Comparison of ENCODE assay signal across 8 cellular contexts in the genomic region with DNA sequence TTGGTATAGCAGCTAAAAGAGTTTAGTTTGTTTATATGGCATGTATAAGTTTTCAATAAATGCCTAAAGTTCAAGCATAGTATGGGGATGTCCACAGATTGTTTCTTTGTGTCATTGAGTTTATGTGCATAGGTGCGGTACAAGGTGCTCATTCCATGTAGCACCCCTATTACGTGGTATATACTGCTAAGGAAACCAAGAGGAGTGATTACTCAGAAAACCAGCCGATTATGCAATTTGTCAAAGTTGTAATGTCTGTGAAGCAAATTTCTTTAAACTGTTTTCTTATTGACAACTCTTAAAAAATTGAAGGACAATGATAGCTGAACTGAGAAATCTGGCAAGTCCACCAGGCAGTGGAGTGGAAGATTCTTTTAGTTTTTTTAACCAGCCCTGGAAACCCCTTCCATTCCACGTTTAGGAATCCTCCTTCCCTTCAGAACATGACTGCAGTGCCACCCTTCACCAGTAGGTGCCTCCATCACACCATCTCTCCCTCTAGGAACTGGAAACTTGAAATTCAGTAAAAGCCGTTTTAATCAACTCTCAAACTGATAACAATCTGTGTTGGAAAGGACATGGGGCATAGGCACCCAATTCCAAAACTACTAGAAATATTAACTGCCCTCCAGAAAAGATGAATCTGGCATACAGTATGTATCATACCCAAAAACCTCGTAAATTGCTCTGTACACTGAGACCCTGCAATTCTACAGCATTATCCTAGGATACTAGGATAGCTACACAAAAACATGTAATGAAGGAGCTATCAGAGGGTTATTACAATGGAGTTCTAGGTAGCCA. TPM values are rescaled to one million over a fixed set of nuclear protein-coding genes. Genes with fewer than 3 reads are reported as not detected.
DNase-seq lines count a peak whose midpoint lies in the region; ATAC-seq and TF ChIP-seq lines count a peak whose summit lies in the region.

No MANE protein-coding gene starts in this region.

- H3K36me3 ChIP-seq in BE2C: no peaks in the 10 kb centered on the region; the same call in 1 of the 2 replicates
- peaks cover 10% of the 10 kb centered on the region for H3K36me3 ChIP-seq in HAP-1 (replicated peaks)
- H3K36me3 ChIP-seq in OCI-LY1 (ENCODE audit: insufficient read depth, low read length): peaks cover 19% of the 10 kb centered on the region; the same call in 1 of the 2 replicates

- POLR2A ChIA-PET in naive thymus-derived CD8-positive, alpha-beta T cell (lab: Charles Lee): no interaction called here

- H3K36me3 Mint-ChIP-seq in naive thymus-derived CD8-positive, alpha-beta T cell: peaks cover 0 to 3% (median 0%) of the 10 kb centered on the region in 3 donors
- H3K36me3 Mint-ChIP-seq in stimulated activated naive B cell treated with anti-CD40 and anti-IgM and Interleukin-4, amounts not matched to agents 10 μg/mL and 1 μg/mL and 100 μg/mL, for 72 hours: peaks cover 0 to 2% of the 10 kb centered on the region in 2 donors

- H3K27me3 ChIP-seq in BE2C (no peaks in the 10 kb centered on the region), HAP-1 (ENCODE audit: low read depth) (no peaks in the 10 kb centered on the region), OCI-LY1 (ENCODE audit: insufficient read depth, low read length) (no peaks in the 10 kb centered on the region)

- no peak overlapping the region for H3K9ac ChIP-seq in OCI-LY1 (ENCODE audit: low read length)

- H3K4me3 Mint-ChIP-seq in naive thymus-derived CD8-positive, alpha-beta T cell: no peak overlapping the region
- no peak overlapping the region for H3K4me3 Mint-ChIP-seq in stimulated activated naive B cell treated with anti-CD40 and anti-IgM and Interleukin-4, amounts not matched to agents 10 μg/mL and 1 μg/mL and 100 μg/mL, for 72 hours

- H3K27ac ChIP-seq in OCI-LY1 (ENCODE audit: low read depth, low read length, poor library complexity, severe bottlenecking): no peak overlapping the region

- peaks cover 6 to 11% (median 9%) of the 10 kb centered on the region in 4 donors for H3K4me1 Mint-ChIP-seq in naive thymus-derived CD8-positive, alpha-beta T cell
- peaks cover 0 to 6% of the 10 kb centered on the region in 2 donors for H3K4me1 Mint-ChIP-seq in stimulated activated naive B cell treated with anti-CD40 and anti-IgM and Interleukin-4, amounts not matched to agents 10 μg/mL and 1 μg/mL and 100 μg/mL, for 72 hours

- H3K4me3 ChIP-seq in BE2C (ENCODE audit: low read depth, low read length) (no peak overlapping the region), HAP-1 (no peak overlapping the region), OCI-LY1 (ENCODE audit: low read depth, low read length, poor library complexity, severe bottlenecking) (no peak overlapping the region)

- no peaks in the 10 kb centered on the region for H3K9me3 Mint-ChIP-seq in naive thymus-derived CD8-positive, alpha-beta T cell
- H3K9me3 Mint-ChIP-seq in stimulated activated naive B cell treated with anti-CD40 and anti-IgM and Interleukin-4, amounts not matched to agents 10 μg/mL and 1 μg/mL and 100 μg/mL, for 72 hours: no peaks in the 10 kb centered on the region

- H3K27ac Mint-ChIP-seq in naive thymus-derived CD8-positive, alpha-beta T cell: no peak overlapping the region
- no peak overlapping the region for H3K27ac Mint-ChIP-seq in stimulated activated naive B cell treated with anti-CD40 and anti-IgM and Interleukin-4, amounts not matched to agents 10 μg/mL and 1 μg/mL and 100 μg/mL, for 72 hours

- H3K4me1 ChIP-seq in BE2C: no peaks in the 10 kb centered on the region; the same call in 1 of the 2 replicates
- no peaks in the 10 kb centered on the region for H3K4me1 ChIP-seq in HAP-1
- no peaks in the 10 kb centered on the region for H3K4me1 ChIP-seq in OCI-LY1 (ENCODE audit: insufficient read depth, low read length, severe bottlenecking)

- no peaks in the 10 kb centered on the region for H3K79me2 ChIP-seq in OCI-LY1 (ENCODE audit: insufficient read depth, low read length)

- in situ Hi-C loops in HAP-1 (cut with MboI; ENCODE audit: low sequenced_read_pairs): loop anchor here (5.0 kb wide), 1 partner anchor 233 kb away; no protein-coding TSS in a partner anchor

- H3K4me2 ChIP-seq in OCI-LY1 (ENCODE audit: low read length): no peak overlapping the region

- H3K27me3 Mint-ChIP-seq in naive thymus-derived CD8-positive, alpha-beta T cell: no peaks in the 10 kb centered on the region
- H3K27me3 Mint-ChIP-seq in stimulated activated naive B cell treated with anti-CD40 and anti-IgM and Interleukin-4, amounts not matched to agents 10 μg/mL and 1 μg/mL and 100 μg/mL, for 72 hours: no peaks in the 10 kb centered on the region

- no peaks in the 10 kb centered on the region for H4K20me1 ChIP-seq in OCI-LY1 (ENCODE audit: insufficient read depth, low read length)

- DNase-seq in BE2C (peak; percentile 66), HAP-1 (ENCODE audit: low spot score in 2 of 2) (peak; percentile 55 to 81), erythroblast (lab: John Stamatoyannopoulos, UW) (peak; percentile 63 to 83)
- peak; percentile 82 for DNase-seq in activated CD8-positive, alpha-beta memory T cell treated with anti-CD3 and anti-CD28 coated beads, Interleukin-2, amount 50 U/mL, for 48 hours
- DNase-seq in naive thymus-derived CD8-positive, alpha-beta T cell: peak; percentile 30 to 67 (median 59)
- peak; percentile 36 for DNase-seq in stimulated activated naive B cell treated with anti-CD40 and anti-IgM and Interleukin-4, amounts not matched to agents 10 μg/mL and 1 μg/mL and 100 μg/mL, for 72 hours

- TF ChIP-seq CTCF in BE2C (IDR thresholded peaks at IDR 0.05; ENCODE audit: low read depth, low read length): peak; percentile 100
- peak; percentile 98 for TF ChIP-seq CTCF in OCI-LY1 (IDR thresholded peaks at IDR 0.05; ENCODE audit: low read length)

- no peaks in the 10 kb centered on the region for H3K9me3 ChIP-seq in BE2C
- H3K9me3 ChIP-seq in HAP-1: no peaks in the 10 kb centered on the region
- H3K9me3 ChIP-seq in OCI-LY1 (ENCODE audit: low read length): no peaks in the 10 kb centered on the region

- no peak overlapping the region for H2AFZ ChIP-seq in OCI-LY1 (ENCODE audit: low read length)

- no peak for TF ChIP-seq POLR2A in erythroblast (IDR thresholded peaks at IDR 0.05; ENCODE audit: low read length)

- ATAC-seq in naive thymus-derived CD8-positive, alpha-beta T cell: peak; percentile 39 to 62
- ATAC-seq in stimulated activated naive B cell treated with anti-CD40 and anti-IgM and Interleukin-4, amounts not matched to agents 10 μg/mL and 1 μg/mL and 100 μg/mL, for 72 hours (replicated peaks): peak in 1 of 2 donors; percentile 52
- ATAC-seq in HG03139 (IDR thresholded peaks at IDR 0.05; ENCODE audit: unreplicated experiment): no peak

- no peaks in the 10 kb centered on the region for H3F3A ChIP-seq in OCI-LY1 (ENCODE audit: insufficient read depth, low read length)

- no peaks in the 10 kb centered on the region for H3K9me2 ChIP-seq in OCI-LY1 (ENCODE audit: low read depth, low read length)

RNA-seq across cellular contexts. Expression of a gene that starts 43.5 kb away (rescaled TPM):
- 0.76 TPM for polyA plus RNA-seq in BE2C (2012; ENCODE audit: insufficient read depth, insufficient read length, low read depth)
- total RNA-seq in naive thymus-derived CD8-positive, alpha-beta T cell: 1 to 10 TPM in 1 of 2 experiments, under 1 TPM in 1; 0.60 to 1.4 TPM
- polyA plus RNA-seq in naive thymus-derived CD8-positive, alpha-beta T cell: under 1 TPM; 0.41 to 0.61 (median 0.51) TPM

RNA-seq across cellular contexts. Expression of a gene that starts 43.5 kb away (rescaled TPM):
- 10.5 TPM for polyA plus RNA-seq in BE2C (2012; ENCODE audit: insufficient read depth, insufficient read length, low read depth)
- total RNA-seq in naive thymus-derived CD8-positive, alpha-beta T cell: 1 to 10 TPM; 2.1 to 3.8 TPM
- 1 to 10 TPM; 1.2 to 3.1 (median 1.8) TPM for polyA plus RNA-seq in naive thymus-derived CD8-positive, alpha-beta T cell

RNA-seq across cellular contexts. Expression of a gene that starts 50.4 kb away (rescaled TPM):
- 7.5 TPM for polyA plus RNA-seq in BE2C (2012; ENCODE audit: insufficient read depth, insufficient read length, low read depth)
- 1 to 10 TPM; 4.2 to 6.2 TPM for total RNA-seq in naive thymus-derived CD8-positive, alpha-beta T cell
- polyA plus RNA-seq in naive thymus-derived CD8-positive, alpha-beta T cell: 1 to 10 TPM in 2 of 3 donors, under 1 TPM in 1; 0.47 to 1.1 (median 1.1) TPM

RNA-seq across cellular contexts. Expression of a gene that starts 50.8 kb away (rescaled TPM):
- 17.4 TPM for polyA plus RNA-seq in BE2C (2012; ENCODE audit: insufficient read depth, insufficient read length, low read depth)
- 10 to 100 TPM; 22.2 to 23.7 TPM for total RNA-seq in naive thymus-derived CD8-positive, alpha-beta T cell
- 10 to 100 TPM; 34.8 to 43.6 (median 41.4) TPM for polyA plus RNA-seq in naive thymus-derived CD8-positive, alpha-beta T cell
